Comparison of ENCODE assay signal across 8 cellular contexts in genomic region chrX:149512225-149512885, GRCh38. TPM values are rescaled to one million over a fixed set of nuclear protein-coding genes. Genes with fewer than 3 reads are reported as not detected.
DNase-seq lines count a peak whose midpoint lies in the region; ATAC-seq and TF ChIP-seq lines count a peak whose summit lies in the region.

No MANE protein-coding gene starts in this region.

- no peak overlapping the region for H3K27ac ChIP-seq in testis

- H3K4me3 ChIP-seq in AG04449 (ENCODE audit: low read depth, low read length) (no peak overlapping the region), testis (no peak overlapping the region)

- no peaks in the 10 kb centered on the region for H3K9me3 ChIP-seq in testis

- no peak for DNase-seq in AG04449 (ENCODE audit: low read depth, low spot score)
- DNase-seq in NCI-H1694 treated with DMSO at 0.1 percent for 48 hours (lab: John Stamatoyannopoulos, UW), result peak; percentile 34
- peak; percentile 60 for DNase-seq in ecto neural progenitor cell (ENCODE audit: low spot score)
- DNase-seq in medulla oblongata (ENCODE audit: extremely low spot score), result peak; percentile 78
- peak; percentile 54 for DNase-seq in testis

- intact Hi-C loops in testis (cut with DNase I; ENCODE audit: low total_unique reads), result no loop called here

- POLR2A ChIA-PET in AG04449 (lab: Yijun Ruan, JAX), result no interaction called here

- no peaks in the 10 kb centered on the region for H3K4me1 ChIP-seq in testis

- H3K36me3 ChIP-seq in testis (ENCODE audit: low read depth, missing control alignments), result no peaks in the 10 kb centered on the region

- H3K27me3 ChIP-seq in testis, result no peaks in the 10 kb centered on the region

- TF ChIP-seq POLR2A in testis (IDR thresholded peaks at IDR 0.05), result no peak

- ATAC-seq in GM18498 (IDR thresholded peaks at IDR 0.05; ENCODE audit: unreplicated experiment) (peak; percentile 88), HG02870 (IDR thresholded peaks at IDR 0.05; ENCODE audit: unreplicated experiment) (peak; percentile 74)
- ATAC-seq in activated CD4-positive, CD25-positive, alpha-beta regulatory T cell treated with anti-CD3 and anti-CD28 coated beads, Interleukin-2, amount 50 U/mL, for 24 hours, result peak; percentile 49 to 56

- 84 to 88% methylated on average over 4 of the region's 4 CpGs for WGBS in testis, 2 donors

- CTCF ChIA-PET in AG04449 (lab: Yijun Ruan, JAX), result interaction anchor here (0.7 to 3.8 kb wide), 10 partner anchors 9 to 1462 kb away, joined by 3 to 25 read pairs (median 4); no protein-coding TSS in a partner anchor

- peak; percentile 63 for TF ChIP-seq CTCF in AG04449 (IDR thresholded peaks at IDR 0.05; ENCODE audit: insufficient read depth, low read length, missing control alignments)
- peak in 1 of 3 experiments; percentile 36 for TF ChIP-seq CTCF in testis (IDR thresholded peaks at IDR 0.05)

RNA-seq across cellular contexts. Expression of gene IDS, which starts 7.2 kb away (rescaled TPM):
- total RNA-seq in testis, result 10 to 100 TPM; 30.2 to 38.4 TPM
- polyA plus RNA-seq in testis (ENCODE audit: insufficient read depth, low read depth, low replicate concordance), result 25.3 TPM

RNA-seq across cellular contexts. Expression of gene EOLA1, which starts 28.5 kb away (rescaled TPM):
- total RNA-seq in testis, result 10 to 100 TPM; 10.6 to 12.0 TPM
- polyA plus RNA-seq in testis (ENCODE audit: insufficient read depth, low read depth, low replicate concordance), result 13.4 TPM

RNA-seq across cellular contexts. Expression of gene HSFX3, which starts 37.4 kb away (rescaled TPM):
- 1 to 10 TPM; 5.6 to 8.7 TPM for total RNA-seq in testis
- 16.6 TPM for polyA plus RNA-seq in testis (ENCODE audit: insufficient read depth, low read depth, low replicate concordance)
